ENCODE assay signal across 8 cellular contexts in the genomic region with DNA sequence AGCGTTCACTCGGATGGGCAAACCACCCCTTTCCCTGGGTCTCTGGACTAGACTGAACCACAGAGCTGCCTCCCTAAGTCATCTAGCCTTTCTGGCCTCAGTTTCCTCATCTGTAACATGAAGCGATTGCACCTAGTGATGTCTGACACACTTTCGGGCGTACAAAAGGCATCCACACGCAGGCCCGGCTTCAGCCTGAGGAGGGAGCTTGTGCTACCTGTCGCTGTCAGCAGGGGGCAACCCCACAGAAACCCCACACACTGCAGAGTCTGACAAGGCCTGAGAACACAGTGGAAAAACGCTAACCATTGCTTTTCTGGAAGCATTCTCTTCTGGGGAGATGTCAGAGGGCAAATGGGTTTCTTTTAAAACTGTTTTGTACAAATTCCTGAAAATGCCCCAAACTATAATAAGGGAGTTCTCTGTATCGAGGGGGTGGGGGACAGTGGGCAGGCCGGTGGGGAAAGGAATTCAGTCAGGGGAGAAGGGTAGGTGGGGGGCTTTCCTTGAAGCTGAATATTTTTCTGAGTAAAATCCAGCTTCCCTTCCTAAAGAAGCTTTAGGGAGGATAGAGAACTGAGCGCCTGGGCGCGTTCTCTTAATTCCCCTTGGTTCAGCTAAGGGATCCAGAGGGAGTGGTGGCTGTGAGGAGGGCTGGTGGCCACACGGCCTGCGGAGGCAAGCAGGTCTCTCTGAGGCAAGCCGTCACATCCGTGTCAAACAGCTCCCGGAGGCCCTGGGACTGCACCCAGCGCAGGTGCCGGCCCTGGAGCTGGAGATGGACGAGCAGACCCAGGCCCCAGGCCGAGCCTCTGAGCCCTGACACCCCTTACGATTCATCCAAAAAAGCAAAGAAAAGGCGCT. TPM values are rescaled to one million over a fixed set of nuclear protein-coding genes. Genes with fewer than 3 reads are reported as not detected.
A peak's percentile ranks its signal among the peaks of the same experiment; 100 is the strongest.
DNase-seq lines count a peak whose midpoint lies in the region; ATAC-seq and TF ChIP-seq lines count a peak whose summit lies in the region.

No MANE protein-coding gene starts in this region.

- POLR2A ChIA-PET in Caco-2 (lab: Charles Lee): no interaction called here

- CTCF ChIA-PET in Caco-2 (lab: Charles Lee): interaction anchor here (0.6 to 1.2 kb wide), 9 partner anchors 11 to 752 kb away, joined by 3 to 11 read pairs (median 3); no protein-coding TSS in a partner anchor

- H3K36me3 ChIP-seq in Caco-2 (ENCODE audit: control insufficient read depth, insufficient read depth, low read length) (no peaks in the 10 kb centered on the region), SJCRH30 (no peaks in the 10 kb centered on the region), sigmoid colon (no peaks in the 10 kb centered on the region)

- DNase-seq in Caco-2 (peak; percentile 67 to 75), SJCRH30 (peak; percentile 25 to 58), left cardiac atrium (peak; percentile 34), sigmoid colon (no peak), occipital lobe (lab: John Stamatoyannopoulos, UW) (no peak)
- peak in 1 of 2 donors; percentile 63 for DNase-seq in activated naive CD4-positive, alpha-beta T cell treated with anti-CD3 and anti-CD28 coated beads, Interleukin-2, amount 50 U/mL, for 72 hours (ENCODE audit: low spot score in 2 of 2)

- H3K27me3 Mint-ChIP-seq in Caco-2 (ENCODE audit: insufficient read depth, unreplicated experiment): peaks cover 1% of the 10 kb centered on the region

- no peak overlapping the region for H3K27ac ChIP-seq in SJCRH30
- H3K27ac ChIP-seq in sigmoid colon: no peak overlapping the region

- ATAC-seq in GM19395 (IDR thresholded peaks at IDR 0.05; ENCODE audit: unreplicated experiment) (peak; percentile 91), HG03565 (IDR thresholded peaks at IDR 0.05; ENCODE audit: unreplicated experiment) (peak; percentile 91), left cardiac atrium (peak; percentile 57 to 75)
- peak; percentile 67 to 88 for ATAC-seq in activated naive CD4-positive, alpha-beta T cell treated with anti-CD3 and anti-CD28 coated beads, Interleukin-2, amount 50 U/mL, for 72 hours

- peak; percentile 78 to 92 for TF ChIP-seq CTCF in Caco-2 (IDR thresholded peaks at IDR 0.05; ENCODE audit: insufficient read depth in 1 of 2, low read depth in 1 of 2, low read length in 1 of 2, severe bottlenecking in 1 of 2, unreplicated experiment in 1 of 2)
- peak in 3 of 4 experiments; percentile 32 to 38 (median 36) for TF ChIP-seq CTCF in sigmoid colon (IDR thresholded peaks at IDR 0.05)

- peaks cover 11% of the 10 kb centered on the region for H3K4me1 Mint-ChIP-seq in Caco-2 (ENCODE audit: low read depth, unreplicated experiment)

- H3K4me3 Mint-ChIP-seq in Caco-2 (ENCODE audit: unreplicated experiment): peak overlapping the region; percentile 9

- BruUV-seq in Caco-2 (replicated peaks; lab: Mats Ljungman, UMichigan): no TSS peak

- no peaks in the 10 kb centered on the region for H3K27me3 ChIP-seq in Caco-2 (replicated peaks; ENCODE audit: control insufficient read depth, insufficient read depth, low read length)
- H3K27me3 ChIP-seq in SJCRH30: no peaks in the 10 kb centered on the region
- H3K27me3 ChIP-seq in sigmoid colon: no peaks in the 10 kb centered on the region

- H3K9me3 ChIP-seq in Caco-2: no peaks in the 10 kb centered on the region
- H3K9me3 ChIP-seq in SJCRH30 (replicated peaks): no peaks in the 10 kb centered on the region
- no peaks in the 10 kb centered on the region for H3K9me3 ChIP-seq in sigmoid colon

- intact Hi-C loops in Caco-2 (cut with micrococcal nuclease; ENCODE audit: unreplicated experiment): loop anchor here (1.0 to 5.0 kb wide), 3 partner anchors 154 to 879 kb away; no protein-coding TSS in a partner anchor
- intact Hi-C loops in left cardiac atrium (cut with DNase I): no loop called here
- intact Hi-C loops in sigmoid colon (cut with DNase I): no loop called here

- H3K27ac Mint-ChIP-seq in Caco-2 (ENCODE audit: unreplicated experiment): no peak overlapping the region
- H3K27ac Mint-ChIP-seq in activated naive CD4-positive, alpha-beta T cell treated with anti-CD3 and anti-CD28 coated beads, Interleukin-2, amount 50 U/mL, for 72 hours: no peak overlapping the region

- no peaks in the 10 kb centered on the region for H3K36me3 Mint-ChIP-seq in Caco-2 (ENCODE audit: insufficient read depth, unreplicated experiment)
- H3K36me3 Mint-ChIP-seq in activated naive CD4-positive, alpha-beta T cell treated with anti-CD3 and anti-CD28 coated beads, Interleukin-2, amount 50 U/mL, for 72 hours: no peaks in the 10 kb centered on the region

- TF ChIP-seq EP300 in sigmoid colon (IDR thresholded peaks at IDR 0.05): no peak

- no peaks in the 10 kb centered on the region for H3K9me3 Mint-ChIP-seq in Caco-2 (ENCODE audit: unreplicated experiment)
- no peaks in the 10 kb centered on the region for H3K9me3 Mint-ChIP-seq in activated naive CD4-positive, alpha-beta T cell treated with anti-CD3 and anti-CD28 coated beads, Interleukin-2, amount 50 U/mL, for 72 hours

- H3K4me1 ChIP-seq in Caco-2 (peaks cover 17% of the 10 kb centered on the region), SJCRH30 (no peaks in the 10 kb centered on the region), sigmoid colon (no peaks in the 10 kb centered on the region)

- no peak for TF ChIP-seq POLR2A in sigmoid colon (IDR thresholded peaks at IDR 0.05)

- H3K4me3 ChIP-seq in Caco-2 (ENCODE audit: low read depth, low read length): no peak overlapping the region
- no peak overlapping the region for H3K4me3 ChIP-seq in SJCRH30
- H3K4me3 ChIP-seq in sigmoid colon: no peak overlapping the region

- WGBS in sigmoid colon, 2 donors: 71 to 74% methylated on average over 25 of the region's 25 CpGs

RNA-seq across cellular contexts. Expression of a gene that starts 0.6 kb away (rescaled TPM):
- total RNA-seq in Caco-2 (2022) (0.11 and 0.26 TPM in 2 replicates), left cardiac atrium (not detected), sigmoid colon (not detected), occipital lobe (not detected)
- total RNA-seq in SJCRH30 (2014; rRNA removed; shearing (Covaris generic)): not detected in 2 replicates
- total RNA-seq in activated naive CD4-positive, alpha-beta T cell treated with anti-CD3 and anti-CD28 coated beads, Interleukin-2, amount 50 U/mL, for 72 hours: not detected
- polyA plus RNA-seq in sigmoid colon: not detected

Comparison
In these comparisons a context has a peak if more than half of its experiments do, and no peak if none do; other contexts are left out.
1. DNase-seq: peak in Caco-2 (2 of 2), SJCRH30 (2 of 2) and left cardiac atrium (single experiment); none in sigmoid colon (single experiment) and occipital lobe (single experiment).
2. Peak in every context shown above with its lines, with median percentiles within 50 percentile points of each other: ATAC-seq.